ENCODE assay signal across 8 cellular contexts in the genomic region with DNA sequence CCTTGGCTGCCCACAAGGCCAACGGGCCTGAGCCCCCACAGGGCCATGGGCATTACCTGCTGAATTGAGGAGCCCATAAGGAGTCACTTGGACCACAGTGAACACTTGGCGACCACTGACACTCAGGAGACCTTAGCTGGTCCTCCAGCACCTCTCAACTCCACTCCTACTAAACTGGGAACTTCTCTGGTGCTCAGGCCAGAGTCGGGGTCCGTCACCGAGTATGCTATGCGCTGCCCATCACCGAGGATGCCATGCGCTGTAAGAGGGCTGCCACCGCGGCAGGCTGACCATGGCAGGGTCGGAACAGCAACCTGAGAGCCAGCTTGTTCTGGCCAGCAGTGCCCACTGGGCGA. TPM values are rescaled to one million over a fixed set of nuclear protein-coding genes. Genes with fewer than 3 reads are reported as not detected.
A peak's percentile ranks its signal among the peaks of the same experiment; 100 is the strongest.
DNase-seq lines count a peak whose midpoint lies in the region; ATAC-seq and TF ChIP-seq lines count a peak whose summit lies in the region.

No MANE protein-coding gene starts in this region.

- H3K27ac ChIP-seq in ascending aorta (peak overlapping the region; percentile 98 to 100), lower lobe of right lung (peak overlapping the region; percentile 100), tibial nerve (peak overlapping the region; percentile 95 to 100 (median 98))

- no peak for TF ChIP-seq POLR2A in tibial nerve (IDR thresholded peaks at IDR 0.05)

- no peaks in the 10 kb centered on the region for H3K9me3 ChIP-seq in ascending aorta
- no peaks in the 10 kb centered on the region for H3K9me3 ChIP-seq in lower lobe of right lung
- H3K9me3 ChIP-seq in tibial nerve: no peaks in the 10 kb centered on the region

- peaks cover 48% of the 10 kb centered on the region for H3K4me1 Mint-ChIP-seq in activated CD8-positive, alpha-beta memory T cell treated with anti-CD3 and anti-CD28 coated beads, Interleukin-2, amount 10 ng/mL, durations not matched to agents 7 days and 5 days

- H3K27me3 ChIP-seq in ascending aorta: no peaks in the 10 kb centered on the region
- no peaks in the 10 kb centered on the region for H3K27me3 ChIP-seq in lower lobe of right lung (ENCODE audit: low read depth)
- H3K27me3 ChIP-seq in tibial nerve: no peaks in the 10 kb centered on the region

- no peaks in the 10 kb centered on the region for H3K9me3 Mint-ChIP-seq in activated CD8-positive, alpha-beta memory T cell treated with anti-CD3 and anti-CD28 coated beads, Interleukin-2, amount 10 ng/mL, durations not matched to agents 7 days and 5 days (ENCODE audit: low read depth)

- H3K4me3 ChIP-seq in ascending aorta (peak overlapping the region; percentile 84 to 98), lower lobe of right lung (peak overlapping the region; percentile 97), tibial nerve (peak overlapping the region; percentile 80 to 88 (median 86))

- H3K4me3 Mint-ChIP-seq in activated CD8-positive, alpha-beta memory T cell treated with anti-CD3 and anti-CD28 coated beads, Interleukin-2, amount 10 ng/mL, durations not matched to agents 7 days and 5 days: peak overlapping the region; percentile 59

- intact Hi-C loops in ascending aorta (cut with DNase I) (loop anchor here (2.0 to 5.0 kb wide), 2 partner anchors 37 to 197 kb away; a partner anchor contains a TSS), lower lobe of right lung (cut with DNase I) (no loop called here)

- no peak for DNase-seq in activated CD8-positive, alpha-beta memory T cell treated with anti-CD3 and anti-CD28 coated beads, Interleukin-2, amount 10 ng/mL, durations not matched to agents 7 days and 5 days
- no peak for DNase-seq in activated CD8-positive, alpha-beta memory T cell treated with anti-CD3 and anti-CD28 coated beads, Interleukin-2, amount 50 U/mL, for 4 hours
- DNase-seq in ascending aorta (ENCODE audit: low spot score in 2 of 2) (no peak), lower lobe of right lung (no peak), tibial nerve (ENCODE audit: low spot score in 2 of 2) (no peak), AML-193 (lab: John Stamatoyannopoulos, UW) (no peak), HT-29 (ENCODE audit: low spot score) (no peak)

- no peak for ATAC-seq in activated CD8-positive, alpha-beta memory T cell treated with anti-CD3 and anti-CD28 coated beads, Interleukin-2, amount 10 ng/mL, durations not matched to agents 7 days and 5 days
- ATAC-seq in lower lobe of right lung (no peak), GM18511 (IDR thresholded peaks at IDR 0.05; ENCODE audit: unreplicated experiment) (no peak)

- peak overlapping the region; percentile 84 for H3K27ac Mint-ChIP-seq in activated CD8-positive, alpha-beta memory T cell treated with anti-CD3 and anti-CD28 coated beads, Interleukin-2, amount 10 ng/mL, durations not matched to agents 7 days and 5 days

- H3K36me3 Mint-ChIP-seq in activated CD8-positive, alpha-beta memory T cell treated with anti-CD3 and anti-CD28 coated beads, Interleukin-2, amount 10 ng/mL, durations not matched to agents 7 days and 5 days: peaks cover 31% of the 10 kb centered on the region

- no peaks in the 10 kb centered on the region for H3K27me3 Mint-ChIP-seq in activated CD8-positive, alpha-beta memory T cell treated with anti-CD3 and anti-CD28 coated beads, Interleukin-2, amount 10 ng/mL, durations not matched to agents 7 days and 5 days

- CTCF ChIA-PET in activated CD8-positive, alpha-beta memory T cell treated with anti-CD3 and anti-CD28 coated beads, Interleukin-2, amount 10 ng/mL, durations not matched to agents 7 days and 5 days (lab: Charles Lee): interaction anchor here (0.5 to 2.5 kb wide), 8 partner anchors 9 to 87 kb away, joined by 3 to 17 read pairs (median 5); a partner anchor contains a TSS

- 7 to 20% methylated on average over 9 to 12 of the region's 12 CpGs for WGBS in tibial nerve, 2 donors

- H3K36me3 ChIP-seq in ascending aorta (peaks cover 25 to 27% of the 10 kb centered on the region in 2 donors), lower lobe of right lung (peaks cover 32% of the 10 kb centered on the region), tibial nerve (peaks cover 6 to 33% (median 7%) of the 10 kb centered on the region in 3 donors)

- no peak for TF ChIP-seq EP300 in tibial nerve (IDR thresholded peaks at IDR 0.05)

- H3K4me1 ChIP-seq in ascending aorta (peaks cover 34 to 53% of the 10 kb centered on the region in 2 donors), lower lobe of right lung (peaks cover 72% of the 10 kb centered on the region), tibial nerve (peaks cover 0 to 72% (median 61%) of the 10 kb centered on the region in 4 donors)

- TF ChIP-seq CTCF in ascending aorta (IDR thresholded peaks at IDR 0.05): no peak
- TF ChIP-seq CTCF in lower lobe of right lung (IDR thresholded peaks at IDR 0.05): no peak
- no peak for TF ChIP-seq CTCF in tibial nerve (IDR thresholded peaks at IDR 0.05)

RNA-seq across cellular contexts. Expression of a gene that starts 0.6 kb away (rescaled TPM):
- 100 to 1,000 TPM; 130 to 198 TPM for total RNA-seq in activated CD8-positive, alpha-beta memory T cell treated with anti-CD3 and anti-CD28 coated beads, Interleukin-2, amount 10 ng/mL, durations not matched to agents 7 days and 5 days
- total RNA-seq in ascending aorta (476 TPM), lower lobe of right lung (450 TPM), tibial nerve (100 to 1,000 TPM; 408 to 463 (median 452) TPM)
- 1,334 and 1,661 TPM in 2 replicates for total RNA-seq in HT-29 (2014; rRNA removed; shearing (Covaris generic))

RNA-seq across cellular contexts. Expression of a gene that starts 13.4 kb away (rescaled TPM):
- 100 to 1,000 TPM; 100 to 116 TPM for total RNA-seq in activated CD8-positive, alpha-beta memory T cell treated with anti-CD3 and anti-CD28 coated beads, Interleukin-2, amount 10 ng/mL, durations not matched to agents 7 days and 5 days
- 207 TPM for total RNA-seq in ascending aorta
- total RNA-seq in lower lobe of right lung: 105 TPM
- 100 to 1,000 TPM in 1 of 4 donors, 10 to 100 TPM in 3; 52.7 to 153 (median 91.0) TPM for total RNA-seq in tibial nerve
- 576 and 633 TPM in 2 replicates for total RNA-seq in HT-29 (2014; rRNA removed; shearing (Covaris generic))

RNA-seq across cellular contexts. Expression of a gene that starts 26.3 kb away (rescaled TPM):
- total RNA-seq in activated CD8-positive, alpha-beta memory T cell treated with anti-CD3 and anti-CD28 coated beads, Interleukin-2, amount 10 ng/mL, durations not matched to agents 7 days and 5 days: 1 to 10 TPM in 1 of 2 experiments, under 1 TPM in 1; 0.91 to 1.5 TPM
- total RNA-seq in ascending aorta: 91.7 TPM
- 20.1 TPM for total RNA-seq in lower lobe of right lung
- 10 to 100 TPM in 2 of 4 donors, 1 to 10 TPM in 2; 7.6 to 38.6 (median 18.4) TPM for total RNA-seq in tibial nerve
- not detected in 2 replicates for total RNA-seq in HT-29 (2014; rRNA removed; shearing (Covaris generic))

RNA-seq across cellular contexts. Expression of a gene that starts 38.5 kb away (rescaled TPM):
- 10 to 100 TPM; 20.2 to 21.4 TPM for total RNA-seq in activated CD8-positive, alpha-beta memory T cell treated with anti-CD3 and anti-CD28 coated beads, Interleukin-2, amount 10 ng/mL, durations not matched to agents 7 days and 5 days
- total RNA-seq in ascending aorta: 17.3 TPM
- 25.0 TPM for total RNA-seq in lower lobe of right lung
- total RNA-seq in tibial nerve: 10 to 100 TPM; 48.5 to 82.4 (median 63.2) TPM
- 21.1 and 24.7 TPM in 2 replicates for total RNA-seq in HT-29 (2014; rRNA removed; shearing (Covaris generic))
